In genomic region chr2:232633413-232634318, GRCh38 we compare ENCODE assay signal across 1 cellular context.
TF ChIP-seq lines count a peak whose summit lies in the region.

EFHD1 (plus strand) TSS chr2:232633604; CDS start chr2:232633705, 101 bp downstream.

TF ChIP-seq in HepG2, 621 proteins besides CTCF, POLR2A, EP300 and RAD21 (continued from another document and continues in another):
- TF ChIP-seq DBP (CRISPR knock-in tag; IDR thresholded peaks at IDR 0.05; ENCODE audit: not compliant biosample characterization) (peak; percentile 55), GZF1 (CRISPR knock-in tag; IDR thresholded peaks at IDR 0.05) (0 out of 2 replicates have a peak, but pooled peaks have one; percentile 27), YEATS4 (CRISPR knock-in tag; IDR thresholded peaks at IDR 0.05; ENCODE audit: borderline replicate concordance) (peak; percentile 60; the same call in 1 of the 2 replicates), E2F1 (CRISPR knock-in tag; IDR thresholded peaks at IDR 0.05) (peak; percentile 38; the same call in 1 of the 2 replicates), JDP2 (CRISPR knock-in tag; IDR thresholded peaks at IDR 0.05; ENCODE audit: borderline replicate concordance) (peak; percentile 65; the same call in 1 of the 2 replicates), TCF7L2 (IDR thresholded peaks at IDR 0.05; ENCODE audit: low read depth, low read length) (no peak), ZNF792 (CRISPR knock-in tag; IDR thresholded peaks at IDR 0.05) (peak; percentile 87), ESRRA (CRISPR knock-in tag; IDR thresholded peaks at IDR 0.05; ENCODE audit: low read depth) (peak; percentile 67; the same call in 1 of the 2 replicates), MTF1 (CRISPR knock-in tag; IDR thresholded peaks at IDR 0.05) (peak; percentile 91), ZNF768 (CRISPR knock-in tag; IDR thresholded peaks at IDR 0.05) (peak; percentile 63), NCOA5 (CRISPR knock-in tag; IDR thresholded peaks at IDR 0.05) (no peak), MTERF4 (CRISPR knock-in tag; IDR thresholded peaks at IDR 0.05) (peak; percentile 91), RCOR2 (CRISPR knock-in tag; IDR thresholded peaks at IDR 0.05) (no peak), IKZF4 (CRISPR knock-in tag; IDR thresholded peaks at IDR 0.05; ENCODE audit: borderline replicate concordance, low read depth, not compliant biosample characterization) (peak; percentile 98), ZBTB39 (CRISPR knock-in tag; IDR thresholded peaks at IDR 0.05) (no peak), HOXD1 (CRISPR knock-in tag; IDR thresholded peaks at IDR 0.05) (no peak), POGK (CRISPR knock-in tag; conservative IDR thresholded peaks at IDR 0.05) (peak; percentile 92), ATM (IDR thresholded peaks at IDR 0.05; ENCODE audit: borderline replicate concordance) (no peak), NKX3-1 (CRISPR knock-in tag; IDR thresholded peaks at IDR 0.05) (peak; percentile 97; the same call in 1 of the 2 replicates), BCL6 (CRISPR knock-in tag; IDR thresholded peaks at IDR 0.05) (no peak; the same call in 1 of the 2 replicates), FOXO4 (CRISPR knock-in tag; conservative IDR thresholded peaks at IDR 0.05) (0 out of 2 replicates have a peak, but pooled peaks have one; percentile 77), CC2D1A (CRISPR knock-in tag; IDR thresholded peaks at IDR 0.05) (peak; percentile 97; the same call in 1 of the 2 replicates), ZNF281 (CRISPR knock-in tag; IDR thresholded peaks at IDR 0.05; ENCODE audit: borderline replicate concordance) (peak; percentile 39; the same call in 1 of the 2 replicates), BCL3 (CRISPR knock-in tag; IDR thresholded peaks at IDR 0.05) (peak; percentile 99), PPARG (CRISPR knock-in tag; conservative IDR thresholded peaks at IDR 0.05) (no peak), GTF2F1 (IDR thresholded peaks at IDR 0.05; ENCODE audit: low read length) (no peak), ZBTB46 (CRISPR knock-in tag; IDR thresholded peaks at IDR 0.05; ENCODE audit: borderline replicate concordance) (0 out of 2 replicates have a peak, but pooled peaks have one; percentile 32), TRIM24 (CRISPR knock-in tag; IDR thresholded peaks at IDR 0.05) (no peak), RXRB (CRISPR knock-in tag; IDR thresholded peaks at IDR 0.05; ENCODE audit: borderline replicate concordance) (0 out of 2 replicates have a peak, but pooled peaks have one; percentile 17), KAT7 (CRISPR knock-in tag; IDR thresholded peaks at IDR 0.05; ENCODE audit: borderline replicate concordance) (no peak), CENPBD1 (CRISPR knock-in tag; IDR thresholded peaks at IDR 0.05; ENCODE audit: borderline replicate concordance, low read depth) (no peak), ZNF704 (CRISPR knock-in tag; IDR thresholded peaks at IDR 0.05; ENCODE audit: borderline replicate concordance) (peak; percentile 99), SETDB1 (CRISPR knock-in tag; IDR thresholded peaks at IDR 0.05; ENCODE audit: borderline replicate concordance) (no peak), SMC3 (IDR thresholded peaks at IDR 0.05; ENCODE audit: low read length) (no peak), ZIK1 (CRISPR knock-in tag; IDR thresholded peaks at IDR 0.05; ENCODE audit: borderline replicate concordance, low read depth) (0 out of 2 replicates have a peak, but pooled peaks have one; percentile 14), ZFX (CRISPR knock-in tag; IDR thresholded peaks at IDR 0.05; ENCODE audit: low read depth) (no peak; the same call in none of the 2 replicates), ZBTB20 (CRISPR knock-in tag; IDR thresholded peaks at IDR 0.05; ENCODE audit: borderline replicate concordance, low read depth) (peak; percentile 29; the same call in 1 of the 2 replicates), ZKSCAN1 (IDR thresholded peaks at IDR 0.05; ENCODE audit: low read length) (no peak)
